In the genomic region with DNA sequence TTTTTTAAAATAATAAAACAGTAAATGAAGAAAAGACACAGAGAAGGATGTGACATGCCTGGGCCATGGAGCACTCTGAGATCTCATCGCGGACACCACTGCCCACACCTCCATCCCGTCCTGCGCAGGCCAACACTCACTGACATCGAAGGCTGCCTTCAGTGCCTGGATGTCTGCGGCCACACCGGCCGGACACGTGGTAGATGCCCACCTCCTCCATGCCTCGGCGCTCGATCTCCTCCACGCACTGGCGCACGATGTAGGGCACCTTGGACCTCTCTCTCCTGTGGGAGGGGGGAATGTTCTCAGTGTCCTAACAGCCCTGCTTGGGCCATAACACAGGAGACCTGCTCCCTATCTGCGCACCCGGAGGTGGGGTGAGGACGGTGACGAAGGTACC, we compare ENCODE assay signal across 3 cellular contexts. TPM values are rescaled to one million over a fixed set of nuclear protein-coding genes. Genes with fewer than 3 reads are reported as not detected.
"Had no signal": no experiment of that assay in that cellular context is flagged by ENCODE, and none has a peak within 500 bp of the region (broad histone marks: within the 10 kb centered on the region; RNA-seq: fewer than 3 reads in every experiment).

No MANE protein-coding gene starts in this region.

RNA-seq across cellular contexts. Expression of gene GGT5, which starts 18.6 kb away (rescaled TPM):
- total RNA-seq: activated CD4-positive, alpha-beta memory T cell treated with anti-CD3 and anti-CD28 coated beads, Interleukin-2, amount 10 ng/mL, durations not matched to agents 7 days and 5 days; bronchial epithelial cell; T-helper 17 cell had no signal
